13 cellular contexts compared by ENCODE assay signal in genomic region chr5:60436518-60436917, GRCh38.
DNase-seq lines count a peak whose midpoint lies in the region; ATAC-seq lines count a peak whose summit lies in the region.
"Had no signal": no experiment of that assay in that cellular context is flagged by ENCODE, and none has a peak within 500 bp of the region (broad histone marks: within the 10 kb centered on the region; RNA-seq: fewer than 3 reads in every experiment).

No MANE protein-coding gene starts in this region.

- no peaks in the 10 kb centered on the region for H4K20me1 ChIP-seq in Karpas-422 (ENCODE audit: insufficient read depth, low read depth, low read length)

- H3K4me3 ChIP-seq in Karpas-422 (ENCODE audit: low read length): 0 out of 2 replicates have a peak overlapping the region, but pooled peaks have one; percentile 2
- H3K4me3 ChIP-seq: colonic mucosa had no signal

- H3K9me2 ChIP-seq in Karpas-422 (replicated peaks; ENCODE audit: insufficient read depth, low read length): no peaks in the 10 kb centered on the region

- no peaks in the 10 kb centered on the region for H3K27me3 ChIP-seq in Karpas-422 (ENCODE audit: low read length)
- H3K27me3 ChIP-seq: colonic mucosa had no signal

- H3K27ac ChIP-seq in Karpas-422 (ENCODE audit: low read length): peak overlapping the region; percentile 35; the same call in 1 of the 2 replicates
- H3K27ac ChIP-seq: colonic mucosa had no signal

- peak; percentile 29 for DNase-seq in DMS 273 treated with DMSO at 0.1 percent for 48 hours (lab: John Stamatoyannopoulos, UW)
- DNase-seq in GM19240 (ENCODE audit: insufficient read length, low spot score): peak; percentile 4
- DNase-seq in Karpas-422: peak; percentile 61
- no peak for DNase-seq in ACHN
- no peak for DNase-seq in head of caudate nucleus
- no peak for DNase-seq in NCI-H345 (lab: John Stamatoyannopoulos, UW)
- DNase-seq in Kasumi-1 (lab: John Stamatoyannopoulos, UW): no peak
- DNase-seq: activated T-cell treated with anti-CD3 and anti-CD28 coated beads, Interleukin-2, amount 50 U/mL, for 24 hours; amniotic stem cell; colonic mucosa; occipital lobe; SW 1271 had no signal

- in situ Hi-C loops in ACHN (cut with HindIII; ENCODE audit: low pct_ligation_motif_present, low pct_unique_long_range_greater_than_20kb, low sequenced_read_pairs): no loop called here

- peaks cover 12% of the 10 kb centered on the region for H3K79me2 ChIP-seq in Karpas-422 (ENCODE audit: low read length)

- H3K9me3 ChIP-seq in Karpas-422 (ENCODE audit: low read length): no peaks in the 10 kb centered on the region
- H3K9me3 ChIP-seq: colonic mucosa had no signal

- H3K9ac ChIP-seq in Karpas-422 (ENCODE audit: low read length): no peak overlapping the region

- intact Hi-C loops in head of caudate nucleus (cut with DNase I): no loop called here

- H2AFZ ChIP-seq in Karpas-422 (ENCODE audit: low read length): no peak overlapping the region

- H3K4me1 ChIP-seq in Karpas-422 (ENCODE audit: low read length): peaks cover 35% of the 10 kb centered on the region
- H3K4me1 ChIP-seq: colonic mucosa had no signal

- ATAC-seq in HG02852 (IDR thresholded peaks at IDR 0.05; ENCODE audit: unreplicated experiment): peak; percentile 94

- H3K4me2 ChIP-seq in Karpas-422 (ENCODE audit: low read depth, low read length, poor library complexity, severe bottlenecking): peak overlapping the region; percentile 39

- H3K36me3 ChIP-seq in Karpas-422 (ENCODE audit: insufficient read depth, low read length): peaks cover 4% of the 10 kb centered on the region; the same call in 1 of the 2 replicates
- H3K36me3 ChIP-seq: colonic mucosa had no signal

Comparison
In these comparisons a context has a peak if more than half of its experiments do, and no peak if none do; other contexts are left out.
1. DNase-seq: peak in DMS 273 treated with DMSO at 0.1 percent for 48 hours (single experiment), GM19240 (single experiment) and Karpas-422 (single experiment); none in ACHN (single experiment), head of caudate nucleus (0 of 42), NCI-H345 (single experiment) and Kasumi-1 (0 of 2).